22 cellular contexts compared by ENCODE assay signal in the genomic region with DNA sequence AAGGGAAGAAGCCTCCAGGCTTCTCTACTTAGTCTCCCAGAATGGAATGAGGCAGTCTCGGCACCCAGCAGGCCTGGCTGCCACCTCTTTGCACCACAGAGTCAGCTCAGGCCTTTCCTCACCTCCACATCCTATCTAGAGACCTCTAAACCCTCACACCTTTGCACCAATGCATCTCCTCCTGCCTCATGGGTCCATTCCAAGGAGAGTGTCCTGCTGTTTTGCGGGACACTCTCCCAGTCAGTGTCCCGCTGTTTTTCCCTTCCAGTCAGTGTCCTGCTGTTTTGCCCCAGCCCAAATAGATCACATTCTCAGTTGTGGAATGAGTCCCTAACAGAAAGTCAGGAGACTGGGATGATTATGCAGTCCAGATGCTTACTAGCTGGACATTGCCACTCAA.
A peak's percentile ranks its signal among the peaks of the same experiment; 100 is the strongest.
DNase-seq lines count a peak whose midpoint lies in the region; ATAC-seq and TF ChIP-seq lines count a peak whose summit lies in the region.
"Had no signal": no experiment of that assay in that cellular context is flagged by ENCODE, and none has a peak within 500 bp of the region (broad histone marks: within the 10 kb centered on the region; RNA-seq: fewer than 3 reads in every experiment).

No MANE protein-coding gene starts in this region.

- H3K27me3 Mint-ChIP-seq in H9 (ENCODE audit: low read depth) (no peaks in the 10 kb centered on the region; the same call in 1 of the 2 replicates), MCF 10A (ENCODE audit: insufficient read depth, unreplicated experiment) (no peaks in the 10 kb centered on the region)

- H3K36me3 Mint-ChIP-seq in H9 (ENCODE audit: insufficient read depth in 1 of 3, low read depth in 3 of 3), result no peaks in the 10 kb centered on the region
- no peaks in the 10 kb centered on the region for H3K36me3 Mint-ChIP-seq in MCF 10A (ENCODE audit: insufficient read depth, unreplicated experiment)

- H3K56ac ChIP-seq in H9 (ENCODE audit: insufficient read length, low read depth, low read length), result no peak overlapping the region

- no peak overlapping the region for H3K4me2 ChIP-seq in H9 (ENCODE audit: insufficient read depth, insufficient read length, low read length)
- peak overlapping the region; percentile 40 for H3K4me2 ChIP-seq in smooth muscle cell

- no peak for DNase-seq in H9
- DNase-seq in MCF 10A (ENCODE audit: unreplicated experiment), result no peak
- DNase-seq in smooth muscle cell (lab: John Stamatoyannopoulos, UW; ENCODE audit: unreplicated experiment), result no peak
- no peak for DNase-seq in HT-29 (ENCODE audit: low spot score)
- DNase-seq: activated CD8-positive, alpha-beta memory T cell treated with anti-CD3 and anti-CD28 coated beads, Interleukin-2, amount 50 U/mL, for 48 hours; activated effector memory CD4-positive, alpha-beta T cell treated with anti-CD3 and anti-CD28 coated beads, Interleukin-2, amount 50 U/mL, for 16 hours; CD4-positive, alpha-beta T cell; central memory CD4-positive, alpha-beta T cell; DMS153; effector memory CD8-positive, alpha-beta T cell; lower lobe of right lung; NCI-H1417 treated with DMSO at 0.1 percent for 48 hours; NCI-H526 treated with DMSO at 0.1 percent for 48 hours; small intestine; stimulated activated CD4-positive, alpha-beta T cell treated with anti-CD3 and anti-CD28 coated beads, Interleukin-4, amount 100 ng/mL, for 1 hour; T-helper 17 cell had no signal

- no peak for ATAC-seq in GM21619 (IDR thresholded peaks at IDR 0.05; ENCODE audit: unreplicated experiment)
- no peak for ATAC-seq in GM19324 (IDR thresholded peaks at IDR 0.05; ENCODE audit: low FRiP score, unreplicated experiment)
- ATAC-seq in HG02884 (IDR thresholded peaks at IDR 0.05; ENCODE audit: unreplicated experiment), result no peak
- ATAC-seq: effector memory CD8-positive, alpha-beta T cell; T-helper 17 cell had no signal

- H3K18ac ChIP-seq in H9 (ENCODE audit: insufficient read length, low read depth, low read length), result no peak overlapping the region

- H3K79me1 ChIP-seq in H9 (ENCODE audit: insufficient read depth, low read depth, low read length, poor library complexity, severe bottlenecking), result no peaks in the 10 kb centered on the region

- CTCF ChIA-PET in MCF 10A (lab: Yijun Ruan, JAX), result interaction anchor here (0.6 to 6.9 kb wide), 21 partner anchors 8 to 1376 kb away, joined by 3 to 85 read pairs (median 10); no protein-coding TSS in a partner anchor

- H3K27ac Mint-ChIP-seq in H9 (peak overlapping the region in 2 of 3 experiments; percentile 1 to 39; a peak in 2 of 7 replicates), MCF 10A (ENCODE audit: low read depth, unreplicated experiment) (peak overlapping the region; percentile 79)
- H3K27ac Mint-ChIP-seq: CD4-positive, alpha-beta T cell; effector memory CD8-positive, alpha-beta T cell; T-helper 17 cell had no signal

- TF ChIP-seq CTCF in H9 (conservative IDR thresholded peaks at IDR 0.05), result no peak
- no peak for TF ChIP-seq CTCF in MCF 10A (IDR thresholded peaks at IDR 0.05; ENCODE audit: unreplicated experiment)
- TF ChIP-seq CTCF in smooth muscle cell (IDR thresholded peaks at IDR 0.05; ENCODE audit: borderline replicate concordance, insufficient read depth, poor library complexity, severe bottlenecking), result no peak

- no peak overlapping the region for H3K23ac ChIP-seq in H9 (ENCODE audit: insufficient read length, low read depth, low read length)

- no peak overlapping the region for H4K5ac ChIP-seq in H9 (ENCODE audit: insufficient read length, low read depth, low read length)

- WGBS in H9 (ENCODE audit: extremely low coverage, insufficient read length, low lambda C conversion rate), result no CpG with 5 or more reads among the region's 3 CpGs
- 77% methylated on average over 3 of the region's 3 CpGs for WGBS in smooth muscle cell (ENCODE audit: low lambda C conversion rate)

- POLR2A ChIA-PET in MCF 10A (lab: Yijun Ruan, JAX), result interaction anchor here (0.6 to 9.1 kb wide), 11 partner anchors 12 to 1645 kb away, joined by 3 to 726 read pairs (median 4); a partner anchor contains a TSS

- H3K9me3 Mint-ChIP-seq in H9, result no peaks in the 10 kb centered on the region
- no peaks in the 10 kb centered on the region for H3K9me3 Mint-ChIP-seq in MCF 10A (ENCODE audit: unreplicated experiment)
- H3K9me3 Mint-ChIP-seq: CD4-positive, alpha-beta T cell; effector memory CD8-positive, alpha-beta T cell had no signal

- H2BK20ac ChIP-seq in H9 (ENCODE audit: low read depth, low read length, poor library complexity, severe bottlenecking), result no peak overlapping the region

- H2AK5ac ChIP-seq in H9 (ENCODE audit: insufficient read length, low read length), result no peak overlapping the region

- H3K79me2 ChIP-seq in H9 (ENCODE audit: insufficient read depth, low read length), result no peaks in the 10 kb centered on the region
- H3K79me2 ChIP-seq in smooth muscle cell (ENCODE audit: low read depth), result no peaks in the 10 kb centered on the region

- H2BK120ac ChIP-seq in H9 (ENCODE audit: low read depth, low read length, poor library complexity, severe bottlenecking), result no peak overlapping the region

- H3K27me3 ChIP-seq in H9 (ENCODE audit: insufficient read depth, low read length) (no peaks in the 10 kb centered on the region), layer of hippocampus (ENCODE audit: control insufficient read depth, insufficient read depth, low read length) (no peaks in the 10 kb centered on the region), smooth muscle cell (ENCODE audit: low read depth) (no peaks in the 10 kb centered on the region)
- H3K27me3 ChIP-seq: adrenal gland, SJCRH30 had no signal

- H2BK12ac ChIP-seq in H9 (ENCODE audit: insufficient read length, low read depth, low read length), result no peak overlapping the region

- no peak overlapping the region for H4K91ac ChIP-seq in H9 (ENCODE audit: insufficient read length, low read depth, low read length)

- no peaks in the 10 kb centered on the region for H3F3A ChIP-seq in smooth muscle cell (ENCODE audit: low read depth)

- H2BK5ac ChIP-seq in H9 (ENCODE audit: insufficient read length, low read length), result no peak overlapping the region

- no peak overlapping the region for H3K14ac ChIP-seq in H9 (ENCODE audit: insufficient read depth, low read length)

- H3K4me3 Mint-ChIP-seq in H9 (no peak overlapping the region), MCF 10A (ENCODE audit: unreplicated experiment) (no peak overlapping the region)
- H3K4me3 Mint-ChIP-seq: CD4-positive, alpha-beta T cell; effector memory CD8-positive, alpha-beta T cell; T-helper 17 cell had no signal

- H3K27ac ChIP-seq in H9 (ENCODE audit: insufficient read length, low read depth, low read length), result no peak overlapping the region
- H3K27ac ChIP-seq in layer of hippocampus (ENCODE audit: low read depth, low read length), result peak overlapping the region; percentile 22
- peak overlapping the region; percentile 29 for H3K27ac ChIP-seq in smooth muscle cell (ENCODE audit: low read depth)
- H3K27ac ChIP-seq: adrenal gland, lower lobe of right lung had no signal

- H3K9me3 ChIP-seq in H9 (ENCODE audit: control insufficient read depth, low read depth, low read length), result no peaks in the 10 kb centered on the region
- no peaks in the 10 kb centered on the region for H3K9me3 ChIP-seq in smooth muscle cell (replicated peaks; ENCODE audit: low read depth)
- H3K9me3 ChIP-seq: adrenal gland, lower lobe of right lung, SJCRH30 had no signal

- H3K23me2 ChIP-seq in H9 (ENCODE audit: insufficient read length, low read depth, low read length, poor library complexity, severe bottlenecking), result no peaks in the 10 kb centered on the region

- BruUV-seq in MCF 10A (replicated peaks; lab: Mats Ljungman, UMichigan), result no TSS peak

- H2BK15ac ChIP-seq in H9 (ENCODE audit: low read depth, low read length), result no peak overlapping the region

- peaks cover 34 to 53% of the 10 kb centered on the region in 2 experiments for H3K4me1 Mint-ChIP-seq in H9
- H3K4me1 Mint-ChIP-seq in MCF 10A (ENCODE audit: insufficient read depth, unreplicated experiment), result peaks cover 28% of the 10 kb centered on the region
- H3K4me1 Mint-ChIP-seq: T-helper 17 cell had no signal

- H3T11ph ChIP-seq in H9 (ENCODE audit: low read length), result no peak overlapping the region

- no peaks in the 10 kb centered on the region for H3K36me3 ChIP-seq in smooth muscle cell (ENCODE audit: low read depth)
- H3K36me3 ChIP-seq: adrenal gland, lower lobe of right lung, SJCRH30 had no signal

- intact Hi-C loops in MCF 10A (cut with micrococcal nuclease), result loop anchor here (1.0 kb wide), 4 partner anchors 9 to 37 kb away; no protein-coding TSS in a partner anchor

- H3K4me1 ChIP-seq in H9 (ENCODE audit: insufficient read depth, low read length) (peaks cover 5% of the 10 kb centered on the region), smooth muscle cell (ENCODE audit: low read depth) (peaks cover 8% of the 10 kb centered on the region)
- H3K4me1 ChIP-seq: adrenal gland had no signal

- H3K4me3 ChIP-seq in smooth muscle cell, result no peak overlapping the region
- H3K4me3 ChIP-seq: adrenal gland, lower lobe of right lung, SJCRH30 had no signal

- H2AFZ ChIP-seq in H9 (ENCODE audit: low read length) (no peak overlapping the region), smooth muscle cell (ENCODE audit: low read depth) (no peak overlapping the region)

- no peak overlapping the region for H3K4ac ChIP-seq in H9 (ENCODE audit: low read depth, low read length)

- no peaks in the 10 kb centered on the region for H4K20me1 ChIP-seq in H9 (ENCODE audit: control insufficient read depth, insufficient read depth, insufficient read length)
- H4K20me1 ChIP-seq in smooth muscle cell (ENCODE audit: low read depth), result no peaks in the 10 kb centered on the region

- H3K9ac ChIP-seq in H9 (ENCODE audit: extremely low read depth, insufficient read length, low read length), result no peak overlapping the region
- no peak overlapping the region for H3K9ac ChIP-seq in smooth muscle cell (ENCODE audit: low read depth)

- H4K8ac ChIP-seq in H9 (replicated peaks; ENCODE audit: insufficient read length, low read depth, low read length), result no peak overlapping the region
